ENCODE assay signal across 1 cellular context in genomic region chr12:56529656-56530055, GRCh38.
TF ChIP-seq lines count a peak whose summit lies in the region.

No MANE protein-coding gene starts in this region.

TF ChIP-seq in K562, 482 proteins besides CTCF, POLR2A, EP300 and RAD21 (continued from another document):
- TF ChIP-seq STAT6 (CRISPR knock-in tag; IDR thresholded peaks at IDR 0.05) = no peak
